In the genomic region with DNA sequence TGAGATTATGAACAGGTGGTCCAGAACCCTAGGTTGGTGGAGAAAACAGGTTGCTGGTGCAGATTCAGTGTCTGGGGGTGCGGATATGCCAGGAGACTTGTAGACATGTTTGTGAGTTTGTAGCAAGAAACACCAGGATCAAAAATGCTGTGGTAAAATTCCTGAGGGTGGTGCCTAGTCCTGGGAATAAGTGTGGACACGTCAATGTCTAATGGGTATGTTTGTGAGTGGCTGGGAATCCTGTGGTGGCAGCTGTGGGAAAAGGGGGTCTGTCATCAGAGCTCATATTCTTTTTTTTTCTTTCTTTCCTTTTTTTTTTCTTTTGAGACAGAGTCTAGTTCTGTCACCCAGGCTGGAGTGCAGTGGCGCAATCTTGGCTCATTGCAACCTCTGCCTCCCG, we compare ENCODE assay signal across 12 cellular contexts. TPM values are rescaled to one million over a fixed set of nuclear protein-coding genes. Genes with fewer than 3 reads are reported as not detected.
DNase-seq lines count a peak whose midpoint lies in the region; ATAC-seq and TF ChIP-seq lines count a peak whose summit lies in the region.
"Had no signal": no experiment of that assay in that cellular context is flagged by ENCODE, and none has a peak within 500 bp of the region (broad histone marks: within the 10 kb centered on the region; RNA-seq: fewer than 3 reads in every experiment).

No MANE protein-coding gene starts in this region.

- peak overlapping the region; percentile 9 to 63 for H3K27ac Mint-ChIP-seq in activated naive CD4-positive, alpha-beta T cell treated with anti-CD3 and anti-CD28 coated beads, Interleukin-2, amount 50 U/mL, for 72 hours
- H3K27ac Mint-ChIP-seq: memory B cell had no signal

- CTCF ChIA-PET in SK-N-SH (lab: Yijun Ruan, JAX), result interaction anchor here (1.2 kb wide), 1 partner anchor 48 kb away, joined by 3 read pairs; no protein-coding TSS in a partner anchor

- POLR2A ChIA-PET in SK-N-SH (lab: Yijun Ruan, JAX), result no interaction called here

- H3K4me1 ChIP-seq in right cardiac atrium (ENCODE audit: control insufficient read depth, insufficient read depth, low read length), result peaks cover 4% of the 10 kb centered on the region
- H3K4me1 ChIP-seq in suprapubic skin, result peaks cover 6% of the 10 kb centered on the region
- H3K4me1 ChIP-seq in psoas muscle, result peaks cover 9% of the 10 kb centered on the region
- H3K4me1 ChIP-seq in SK-N-SH (ENCODE audit: control insufficient read depth in 1 of 2, insufficient read depth in 2 of 2, low read depth in 1 of 2, low read length in 1 of 2), result no peaks in the 10 kb centered on the region; a peak in 1 of 4 replicates

- no peak for TF ChIP-seq EP300 in suprapubic skin (IDR thresholded peaks at IDR 0.05)
- no peak for TF ChIP-seq EP300 in SK-N-SH (IDR thresholded peaks at IDR 0.05; ENCODE audit: borderline replicate concordance in 1 of 2, low read depth in 1 of 2, low read length in 1 of 2)

- H3K27me3 ChIP-seq in brain microvascular endothelial cell (replicated peaks), result no peaks in the 10 kb centered on the region
- no peaks in the 10 kb centered on the region for H3K27me3 ChIP-seq in right cardiac atrium (ENCODE audit: control insufficient read depth, insufficient read depth)
- H3K27me3 ChIP-seq in suprapubic skin, result no peaks in the 10 kb centered on the region
- H3K27me3 ChIP-seq in psoas muscle (ENCODE audit: insufficient read depth in 3 of 3, low read length in 2 of 3), result no peaks in the 10 kb centered on the region
- H3K27me3 ChIP-seq in SK-N-SH (ENCODE audit: insufficient read depth), result no peaks in the 10 kb centered on the region

- no peak for TF ChIP-seq CTCF in brain microvascular endothelial cell (IDR thresholded peaks at IDR 0.05; ENCODE audit: low read depth, low read length, missing control alignments)
- no peak for TF ChIP-seq CTCF in suprapubic skin (IDR thresholded peaks at IDR 0.05)
- no peak for TF ChIP-seq CTCF in psoas muscle (IDR thresholded peaks at IDR 0.05)
- no peak for TF ChIP-seq CTCF in SK-N-SH (IDR thresholded peaks at IDR 0.05)

- no peak for TF ChIP-seq POLR2A in suprapubic skin (IDR thresholded peaks at IDR 0.05)

- in situ Hi-C loops in brain microvascular endothelial cell (cut with HindIII; ENCODE audit: low pct_ligation_motif_present, low sequenced_read_pairs), result no loop called here

- 75% methylated on average over 4 of the region's 4 CpGs for WGBS in right cardiac atrium
- 60% methylated on average over 4 of the region's 4 CpGs for WGBS in suprapubic skin
- 64 to 78% (median 69%) methylated on average over 4 of the region's 4 CpGs for WGBS in psoas muscle, 3 donors
- 77% methylated on average over 4 of the region's 4 CpGs for WGBS in SK-N-SH (ENCODE audit: low lambda C conversion rate)

- no peaks in the 10 kb centered on the region for H3F3A ChIP-seq in SK-N-SH (replicated peaks; ENCODE audit: insufficient read depth)

- intact Hi-C loops in right cardiac atrium (cut with DNase I) (no loop called here), psoas muscle (cut with DNase I) (loop anchor here in 1 of 2 donors (10.0 kb wide), 1 partner anchor 73 kb away; the partner anchor contains the start of gene ZNF493)

- no peak for ATAC-seq in activated naive CD4-positive, alpha-beta T cell treated with anti-CD3 and anti-CD28 coated beads, Interleukin-2, amount 50 U/mL, for 72 hours
- ATAC-seq in right cardiac atrium (peak in 1 of 2 donors; percentile 38), psoas muscle (no peak), GM18502 (IDR thresholded peaks at IDR 0.05; ENCODE audit: poor library complexity, unreplicated experiment) (no peak)

- no peak for TF ChIP-seq RAD21 in SK-N-SH (IDR thresholded peaks at IDR 0.05; ENCODE audit: low read length)

- no peak overlapping the region for H3K4me3 ChIP-seq in brain microvascular endothelial cell (ENCODE audit: low read depth, low read length)
- no peak overlapping the region for H3K4me3 ChIP-seq in right cardiac atrium (ENCODE audit: low read length)
- no peak overlapping the region for H3K4me3 ChIP-seq in suprapubic skin
- H3K4me3 ChIP-seq in psoas muscle, result no peak overlapping the region
- H3K4me3 ChIP-seq in SK-N-SH (ENCODE audit: low read depth in 2 of 2, low read length in 1 of 2), result no peak overlapping the region

- H2AFZ ChIP-seq in SK-N-SH (ENCODE audit: low read depth), result no peak overlapping the region

- peak overlapping the region; percentile 12 for H3K27ac ChIP-seq in brain microvascular endothelial cell
- peak overlapping the region; percentile 83 for H3K27ac ChIP-seq in right cardiac atrium (ENCODE audit: low read length)
- H3K27ac ChIP-seq in suprapubic skin, result peak overlapping the region; percentile 59
- no peak overlapping the region for H3K27ac ChIP-seq in psoas muscle
- H3K27ac ChIP-seq in SK-N-SH (ENCODE audit: low read depth in 2 of 2, low read length in 1 of 2), result no peak overlapping the region

- H3K79me2 ChIP-seq in SK-N-SH (ENCODE audit: insufficient read depth), result peaks cover 96% of the 10 kb centered on the region

- H3K36me3 ChIP-seq in brain microvascular endothelial cell (replicated peaks) (peaks cover 9% of the 10 kb centered on the region), suprapubic skin (peaks cover 8% of the 10 kb centered on the region), psoas muscle (ENCODE audit: insufficient read depth in 1 of 2, low read depth in 1 of 2) (peaks cover 0 to 10% of the 10 kb centered on the region in 2 donors), SK-N-SH (replicated peaks in 1 of 2; ENCODE audit: control insufficient read depth in 1 of 2, insufficient read depth in 2 of 2, low read length in 1 of 2) (peaks cover 0 to 34% of the 10 kb centered on the region in 2 experiments)

- H3K9me3 Mint-ChIP-seq in activated naive CD4-positive, alpha-beta T cell treated with anti-CD3 and anti-CD28 coated beads, Interleukin-2, amount 50 U/mL, for 72 hours, result peaks cover 7 to 17% of the 10 kb centered on the region in 2 donors

- H3K4me2 ChIP-seq in SK-N-SH, result no peak overlapping the region; the same call in 1 of the 2 replicates

- peaks cover 19 to 85% of the 10 kb centered on the region in 2 donors for H3K36me3 Mint-ChIP-seq in activated naive CD4-positive, alpha-beta T cell treated with anti-CD3 and anti-CD28 coated beads, Interleukin-2, amount 50 U/mL, for 72 hours

- H3K9me3 ChIP-seq in right cardiac atrium (ENCODE audit: control insufficient read depth, low read length) (no peaks in the 10 kb centered on the region), suprapubic skin (no peaks in the 10 kb centered on the region), psoas muscle (peaks cover 7% of the 10 kb centered on the region), SK-N-SH (no peaks in the 10 kb centered on the region)

- H3K9me2 ChIP-seq in SK-N-SH, result no peaks in the 10 kb centered on the region

- no peak for DNase-seq in activated naive CD4-positive, alpha-beta T cell treated with anti-CD3 and anti-CD28 coated beads, Interleukin-2, amount 50 U/mL, for 72 hours (ENCODE audit: low spot score in 2 of 2)
- no peak for DNase-seq in activated naive CD4-positive, alpha-beta T cell treated with anti-CD3 and anti-CD28 coated beads, Interleukin-2, amount 50 U/mL, for 16 hours
- peak; percentile 9 for DNase-seq in brain microvascular endothelial cell
- peak in 1 of 3 donors; percentile 25 for DNase-seq in right cardiac atrium
- no peak for DNase-seq in suprapubic skin (ENCODE audit: low spot score in 2 of 2)
- DNase-seq in psoas muscle, result no peak
- DNase-seq in SK-N-SH, result no peak
- DNase-seq: activated T-cell treated with anti-CD3 and anti-CD28 coated beads, Interleukin-2, amount 50 U/mL, for 72 hours; NCI-H1436 treated with DMSO at 0.1 percent for 48 hours; NCI-H774 had no signal

- no peak overlapping the region for H3K9ac ChIP-seq in SK-N-SH

- H4K20me1 ChIP-seq in SK-N-SH (ENCODE audit: insufficient read depth), result no peaks in the 10 kb centered on the region

TF ChIP-seq in SK-N-SH, 30 proteins besides CTCF, POLR2A, EP300 and RAD21:
- TF ChIP-seq POLR2AphosphoS5 (IDR thresholded peaks at IDR 0.05; ENCODE audit: low read depth, low read length) (no peak), FOSL2 (IDR thresholded peaks at IDR 0.05; ENCODE audit: borderline replicate concordance, low read depth) (no peak), NFIC (IDR thresholded peaks at IDR 0.05; ENCODE audit: borderline replicate concordance) (no peak), YY1 (IDR thresholded peaks at IDR 0.05; ENCODE audit: low read depth) (no peak), MEF2A (IDR thresholded peaks at IDR 0.05; ENCODE audit: borderline replicate concordance, low read depth) (no peak)

RNA-seq across cellular contexts. Expression of gene ZNF708, which starts 7.2 kb away (rescaled TPM):
- total RNA-seq in activated naive CD4-positive, alpha-beta T cell treated with anti-CD3 and anti-CD28 coated beads, Interleukin-2, amount 50 U/mL, for 72 hours, result 10 to 100 TPM in 1 of 2 donors, 1 to 10 TPM in 1; 9.8 to 12.2 TPM
- total RNA-seq in right cardiac atrium (10 to 100 TPM in 1 of 4 donors, 1 to 10 TPM in 3; 5.5 to 13.3 (median 6.9) TPM), suprapubic skin (1 to 10 TPM; 4.0 to 9.3 (median 6.5) TPM), psoas muscle (1 to 10 TPM; 3.2 to 4.9 (median 4.3) TPM)
- polyA plus RNA-seq in right cardiac atrium (4.2 TPM), psoas muscle (1 to 10 TPM; 1.1 to 4.0 (median 1.9) TPM), SK-N-SH (2012; rRNA removed) (1.0 and 1.8 TPM in 2 replicates)
- polyA plus RNA-seq in SK-N-SH (2012; cell fraction: cytosol; rRNA removed), result 1.1 and 1.2 TPM in 2 replicates
- 2.2 and 4.5 TPM in 2 replicates for polyA plus RNA-seq in SK-N-SH (2012; cell fraction: nucleus; rRNA removed)

RNA-seq across cellular contexts. Expression of gene ZNF738, which starts 36.8 kb away (rescaled TPM):
- 10 to 100 TPM; 12.4 to 15.5 TPM for total RNA-seq in activated naive CD4-positive, alpha-beta T cell treated with anti-CD3 and anti-CD28 coated beads, Interleukin-2, amount 50 U/mL, for 72 hours
- total RNA-seq in right cardiac atrium, result 1 to 10 TPM; 2.3 to 3.2 (median 2.9) TPM
- 2.9 TPM for polyA plus RNA-seq in right cardiac atrium
- 1 to 10 TPM; 2.3 to 4.4 (median 3.9) TPM for total RNA-seq in suprapubic skin
- 1 to 10 TPM in 1 of 4 donors, under 1 TPM in 3; 0.56 to 1.1 (median 0.69) TPM for total RNA-seq in psoas muscle
- 1 to 10 TPM in 1 of 3 donors, under 1 TPM in 2; 0.48 to 1.7 (median 0.89) TPM for polyA plus RNA-seq in psoas muscle
- polyA plus RNA-seq in SK-N-SH (2012; rRNA removed), result 8.1 and 12.8 TPM in 2 replicates
- 9.7 and 11.0 TPM in 2 replicates for polyA plus RNA-seq in SK-N-SH (2012; cell fraction: cytosol; rRNA removed)
- 17.5 and 24.2 TPM in 2 replicates for polyA plus RNA-seq in SK-N-SH (2012; cell fraction: nucleus; rRNA removed)

Comparison
In these comparisons a context has a peak if more than half of its experiments do, and no peak if none do; other contexts are left out.
1. H3K27ac ChIP-seq: peak in brain microvascular endothelial cell (single experiment), right cardiac atrium (single experiment) and suprapubic skin (single experiment); none in psoas muscle (single experiment) and SK-N-SH (0 of 2).